8 cellular contexts compared by ENCODE assay signal in genomic region chr19:574658-575526, GRCh38. TPM values are rescaled to one million over a fixed set of nuclear protein-coding genes. Genes with fewer than 3 reads are reported as not detected.
DNase-seq lines count a peak whose midpoint lies in the region; ATAC-seq and TF ChIP-seq lines count a peak whose summit lies in the region.

No MANE protein-coding gene starts in this region.

- POLR2A ChIA-PET in activated CD4-positive, alpha-beta memory T cell treated with anti-CD3 and anti-CD28 coated beads for 36 hours (lab: Charles Lee) = interaction anchor here (1.1 kb wide), 1 partner anchor 43 kb away, joined by 3 read pairs; no protein-coding TSS in a partner anchor

- peak overlapping the region; percentile 28 for H3K27ac Mint-ChIP-seq in activated CD8-positive, alpha-beta memory T cell treated with anti-CD3 and anti-CD28 coated beads, Interleukin-2, amount 10 ng/mL, durations not matched to agents 7 days and 5 days
- no peak overlapping the region for H3K27ac Mint-ChIP-seq in activated CD4-positive, alpha-beta memory T cell treated with anti-CD3 and anti-CD28 coated beads for 36 hours
- H3K27ac Mint-ChIP-seq in progenitor cell of endocrine pancreas = peak overlapping the region; percentile 33

- TF ChIP-seq CTCF in progenitor cell of endocrine pancreas (IDR thresholded peaks at IDR 0.05; ENCODE audit: unreplicated experiment) = no peak

- DNase-seq in activated CD8-positive, alpha-beta memory T cell treated with anti-CD3 and anti-CD28 coated beads, Interleukin-2, amount 10 ng/mL, durations not matched to agents 7 days and 5 days = no peak
- no peak for DNase-seq in activated CD8-positive, alpha-beta memory T cell treated with anti-CD3 and anti-CD28 coated beads, Interleukin-2, amount 50 U/mL, for 4 hours
- no peak for DNase-seq in activated CD4-positive, alpha-beta memory T cell treated with anti-CD3 and anti-CD28 coated beads for 36 hours
- DNase-seq in head of caudate nucleus (peak in 25 of 42 donors; percentile 31 to 69 (median 52)), progenitor cell of endocrine pancreas (ENCODE audit: low spot score, unreplicated experiment) (no peak), kidney glomerular epithelial cell (lab: John Stamatoyannopoulos, UW) (no peak), NCI-H1048 (lab: John Stamatoyannopoulos, UW) (no peak), AG08396 (ENCODE audit: low spot score) (no peak)

- no peaks in the 10 kb centered on the region for H3K9me3 Mint-ChIP-seq in activated CD8-positive, alpha-beta memory T cell treated with anti-CD3 and anti-CD28 coated beads, Interleukin-2, amount 10 ng/mL, durations not matched to agents 7 days and 5 days (ENCODE audit: low read depth)
- H3K9me3 Mint-ChIP-seq in activated CD4-positive, alpha-beta memory T cell treated with anti-CD3 and anti-CD28 coated beads for 36 hours = no peaks in the 10 kb centered on the region
- peaks cover under 1% of the 10 kb centered on the region for H3K9me3 Mint-ChIP-seq in progenitor cell of endocrine pancreas (ENCODE audit: low read depth)

- peaks cover 38% of the 10 kb centered on the region for H3K4me1 Mint-ChIP-seq in activated CD8-positive, alpha-beta memory T cell treated with anti-CD3 and anti-CD28 coated beads, Interleukin-2, amount 10 ng/mL, durations not matched to agents 7 days and 5 days
- peaks cover 34% of the 10 kb centered on the region for H3K4me1 Mint-ChIP-seq in activated CD4-positive, alpha-beta memory T cell treated with anti-CD3 and anti-CD28 coated beads for 36 hours (ENCODE audit: low read depth)
- H3K4me1 Mint-ChIP-seq in progenitor cell of endocrine pancreas (ENCODE audit: low read depth) = peaks cover 21% of the 10 kb centered on the region

- ATAC-seq in activated CD8-positive, alpha-beta memory T cell treated with anti-CD3 and anti-CD28 coated beads, Interleukin-2, amount 10 ng/mL, durations not matched to agents 7 days and 5 days = no peak

- no peaks in the 10 kb centered on the region for H3K27me3 Mint-ChIP-seq in activated CD8-positive, alpha-beta memory T cell treated with anti-CD3 and anti-CD28 coated beads, Interleukin-2, amount 10 ng/mL, durations not matched to agents 7 days and 5 days
- no peaks in the 10 kb centered on the region for H3K27me3 Mint-ChIP-seq in activated CD4-positive, alpha-beta memory T cell treated with anti-CD3 and anti-CD28 coated beads for 36 hours
- H3K27me3 Mint-ChIP-seq in progenitor cell of endocrine pancreas = no peaks in the 10 kb centered on the region

- peaks cover 3% of the 10 kb centered on the region for H3K36me3 Mint-ChIP-seq in activated CD8-positive, alpha-beta memory T cell treated with anti-CD3 and anti-CD28 coated beads, Interleukin-2, amount 10 ng/mL, durations not matched to agents 7 days and 5 days
- peaks cover 2% of the 10 kb centered on the region for H3K36me3 Mint-ChIP-seq in activated CD4-positive, alpha-beta memory T cell treated with anti-CD3 and anti-CD28 coated beads for 36 hours
- H3K36me3 Mint-ChIP-seq in progenitor cell of endocrine pancreas (ENCODE audit: insufficient read depth) = peaks cover 4% of the 10 kb centered on the region

- CTCF ChIA-PET in activated CD8-positive, alpha-beta memory T cell treated with anti-CD3 and anti-CD28 coated beads, Interleukin-2, amount 10 ng/mL, durations not matched to agents 7 days and 5 days (lab: Charles Lee) = interaction anchor here (0.6 to 3.1 kb wide), 3 partner anchors 10 to 91 kb away, joined by 3 to 14 read pairs (median 9); no protein-coding TSS in a partner anchor
- CTCF ChIA-PET in activated CD4-positive, alpha-beta memory T cell treated with anti-CD3 and anti-CD28 coated beads for 36 hours (lab: Charles Lee) = interaction anchor here (1.1 to 3.1 kb wide), 3 partner anchors 9 to 64 kb away, joined by 3 to 18 read pairs (median 3); no protein-coding TSS in a partner anchor

- intact Hi-C loops in activated CD4-positive, alpha-beta memory T cell treated with anti-CD3 and anti-CD28 coated beads for 36 hours (cut with micrococcal nuclease) = no loop called here
- intact Hi-C loops in head of caudate nucleus (cut with DNase I) = loop anchor here (5.0 kb wide), 1 partner anchor 43 kb away; the partner anchor contains the start of gene CDC34

- peak overlapping the region; percentile 38 for H3K4me3 Mint-ChIP-seq in activated CD8-positive, alpha-beta memory T cell treated with anti-CD3 and anti-CD28 coated beads, Interleukin-2, amount 10 ng/mL, durations not matched to agents 7 days and 5 days
- H3K4me3 Mint-ChIP-seq in activated CD4-positive, alpha-beta memory T cell treated with anti-CD3 and anti-CD28 coated beads for 36 hours = peak overlapping the region; percentile 37
- peak overlapping the region; percentile 88 for H3K4me3 Mint-ChIP-seq in progenitor cell of endocrine pancreas (ENCODE audit: low read depth)

RNA-seq across cellular contexts. Expression of gene BSG, which starts 2.5 kb away (rescaled TPM):
- total RNA-seq in activated CD8-positive, alpha-beta memory T cell treated with anti-CD3 and anti-CD28 coated beads, Interleukin-2, amount 10 ng/mL, durations not matched to agents 7 days and 5 days = 100 to 1,000 TPM; 206 to 225 TPM
- total RNA-seq in activated CD4-positive, alpha-beta memory T cell treated with anti-CD3 and anti-CD28 coated beads for 36 hours = 100 to 1,000 TPM; 185 to 205 TPM
- total RNA-seq in progenitor cell of endocrine pancreas = 464 and 472 TPM in 2 replicates

RNA-seq across cellular contexts. Expression of gene HCN2, which starts 14.8 kb away (rescaled TPM):
- under 1 TPM; 0.67 to 0.75 TPM for total RNA-seq in activated CD8-positive, alpha-beta memory T cell treated with anti-CD3 and anti-CD28 coated beads, Interleukin-2, amount 10 ng/mL, durations not matched to agents 7 days and 5 days
- 1 to 10 TPM in 1 of 2 experiments, under 1 TPM in 1; 1.00 to 1.0 TPM for total RNA-seq in activated CD4-positive, alpha-beta memory T cell treated with anti-CD3 and anti-CD28 coated beads for 36 hours
- total RNA-seq in progenitor cell of endocrine pancreas = 0.34 and 0.47 TPM in 2 replicates

RNA-seq across cellular contexts. Expression of gene GZMM, which starts 31.0 kb away (rescaled TPM):
- 10 to 100 TPM; 46.9 to 76.3 TPM for total RNA-seq in activated CD8-positive, alpha-beta memory T cell treated with anti-CD3 and anti-CD28 coated beads, Interleukin-2, amount 10 ng/mL, durations not matched to agents 7 days and 5 days
- 10 to 100 TPM; 27.2 to 27.4 TPM for total RNA-seq in activated CD4-positive, alpha-beta memory T cell treated with anti-CD3 and anti-CD28 coated beads for 36 hours
- 0.31 TPM in 1 of 2 replicates, not detected in the other for total RNA-seq in progenitor cell of endocrine pancreas

RNA-seq across cellular contexts. Expression of gene CDC34, which starts 43.3 kb away (rescaled TPM):
- 10 to 100 TPM; 58.3 to 58.9 TPM for total RNA-seq in activated CD8-positive, alpha-beta memory T cell treated with anti-CD3 and anti-CD28 coated beads, Interleukin-2, amount 10 ng/mL, durations not matched to agents 7 days and 5 days
- 10 to 100 TPM; 45.9 to 46.4 TPM for total RNA-seq in activated CD4-positive, alpha-beta memory T cell treated with anti-CD3 and anti-CD28 coated beads for 36 hours
- 96.9 and 100 TPM in 2 replicates for total RNA-seq in progenitor cell of endocrine pancreas

RNA-seq across cellular contexts. Expression of gene POLRMT, which starts 58.4 kb away (rescaled TPM):
- 10 to 100 TPM; 65.0 to 68.1 TPM for total RNA-seq in activated CD8-positive, alpha-beta memory T cell treated with anti-CD3 and anti-CD28 coated beads, Interleukin-2, amount 10 ng/mL, durations not matched to agents 7 days and 5 days
- 10 to 100 TPM; 71.5 to 72.5 TPM for total RNA-seq in activated CD4-positive, alpha-beta memory T cell treated with anti-CD3 and anti-CD28 coated beads for 36 hours
- 62.9 and 68.4 TPM in 2 replicates for total RNA-seq in progenitor cell of endocrine pancreas

Comparison
In these comparisons a context has a peak if more than half of its experiments do, and no peak if none do; other contexts are left out.
1. DNase-seq: peak in head of caudate nucleus (25 of 42); none in activated CD8-positive, alpha-beta memory T cell treated with anti-CD3 and anti-CD28 coated beads, Interleukin-2, amount 10 ng/mL, durations not matched to agents 7 days and 5 days (single experiment), activated CD8-positive, alpha-beta memory T cell treated with anti-CD3 and anti-CD28 coated beads, Interleukin-2, amount 50 U/mL, for 4 hours (single experiment), activated CD4-positive, alpha-beta memory T cell treated with anti-CD3 and anti-CD28 coated beads for 36 hours (single experiment), progenitor cell of endocrine pancreas (single experiment), kidney glomerular epithelial cell (single experiment), NCI-H1048 (single experiment) and AG08396 (single experiment).
2. H3K4me3 Mint-ChIP-seq: peak in every context shown above with its lines; median percentile 88 in progenitor cell of endocrine pancreas; 38 in activated CD8-positive, alpha-beta memory T cell treated with anti-CD3 and anti-CD28 coated beads, Interleukin-2, amount 10 ng/mL, durations not matched to agents 7 days and 5 days; 37 in activated CD4-positive, alpha-beta memory T cell treated with anti-CD3 and anti-CD28 coated beads for 36 hours.
3. RNA of gene GZMM, which starts 31.0 kb away (total RNA-seq): 46.9 to 76.3 TPM in activated CD8-positive, alpha-beta memory T cell treated with anti-CD3 and anti-CD28 coated beads, Interleukin-2, amount 10 ng/mL, durations not matched to agents 7 days and 5 days and 27.2 to 27.4 TPM in activated CD4-positive, alpha-beta memory T cell treated with anti-CD3 and anti-CD28 coated beads for 36 hours; 0.31 TPM in progenitor cell of endocrine pancreas; every median in the first group is over 10 times any median in the second.